In the genomic region with DNA sequence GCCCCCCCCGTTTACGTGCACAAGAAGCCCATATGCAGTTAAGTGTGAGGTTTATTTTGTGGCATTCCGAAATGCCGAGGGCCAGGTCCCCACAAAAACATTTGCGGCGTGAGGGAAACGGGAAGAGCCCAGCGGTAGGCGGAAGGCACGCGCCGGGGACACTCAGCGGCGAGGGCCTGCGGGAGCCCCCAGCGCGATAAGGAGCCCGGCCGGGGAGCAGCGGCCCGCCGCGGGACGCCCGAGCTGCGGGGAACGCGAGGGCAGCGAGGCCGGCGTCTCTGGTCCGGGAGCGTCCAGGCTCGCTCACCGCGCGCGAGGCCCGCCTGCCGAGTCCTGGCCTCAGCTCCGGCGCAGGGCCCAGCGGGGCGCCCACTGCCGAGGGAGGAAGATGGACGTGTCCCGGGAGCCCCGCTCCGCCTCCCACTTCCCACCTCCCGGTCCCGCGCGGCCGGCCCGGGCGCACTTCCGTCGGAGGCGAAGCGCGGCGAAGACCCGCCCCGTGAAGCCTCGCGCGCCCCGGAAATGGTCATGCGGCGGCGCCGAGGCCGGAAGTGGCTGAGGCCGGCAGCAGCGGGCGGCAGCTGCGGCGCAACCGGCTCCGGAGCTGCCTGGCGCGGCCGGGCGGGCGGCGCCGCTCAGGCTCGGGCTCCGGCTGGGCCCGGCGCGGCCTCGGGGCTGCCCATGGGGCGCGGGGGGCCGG, we compare ENCODE assay signal across 1 cellular context.
TF ChIP-seq lines count a peak whose summit lies in the region.

A gene with protein sequence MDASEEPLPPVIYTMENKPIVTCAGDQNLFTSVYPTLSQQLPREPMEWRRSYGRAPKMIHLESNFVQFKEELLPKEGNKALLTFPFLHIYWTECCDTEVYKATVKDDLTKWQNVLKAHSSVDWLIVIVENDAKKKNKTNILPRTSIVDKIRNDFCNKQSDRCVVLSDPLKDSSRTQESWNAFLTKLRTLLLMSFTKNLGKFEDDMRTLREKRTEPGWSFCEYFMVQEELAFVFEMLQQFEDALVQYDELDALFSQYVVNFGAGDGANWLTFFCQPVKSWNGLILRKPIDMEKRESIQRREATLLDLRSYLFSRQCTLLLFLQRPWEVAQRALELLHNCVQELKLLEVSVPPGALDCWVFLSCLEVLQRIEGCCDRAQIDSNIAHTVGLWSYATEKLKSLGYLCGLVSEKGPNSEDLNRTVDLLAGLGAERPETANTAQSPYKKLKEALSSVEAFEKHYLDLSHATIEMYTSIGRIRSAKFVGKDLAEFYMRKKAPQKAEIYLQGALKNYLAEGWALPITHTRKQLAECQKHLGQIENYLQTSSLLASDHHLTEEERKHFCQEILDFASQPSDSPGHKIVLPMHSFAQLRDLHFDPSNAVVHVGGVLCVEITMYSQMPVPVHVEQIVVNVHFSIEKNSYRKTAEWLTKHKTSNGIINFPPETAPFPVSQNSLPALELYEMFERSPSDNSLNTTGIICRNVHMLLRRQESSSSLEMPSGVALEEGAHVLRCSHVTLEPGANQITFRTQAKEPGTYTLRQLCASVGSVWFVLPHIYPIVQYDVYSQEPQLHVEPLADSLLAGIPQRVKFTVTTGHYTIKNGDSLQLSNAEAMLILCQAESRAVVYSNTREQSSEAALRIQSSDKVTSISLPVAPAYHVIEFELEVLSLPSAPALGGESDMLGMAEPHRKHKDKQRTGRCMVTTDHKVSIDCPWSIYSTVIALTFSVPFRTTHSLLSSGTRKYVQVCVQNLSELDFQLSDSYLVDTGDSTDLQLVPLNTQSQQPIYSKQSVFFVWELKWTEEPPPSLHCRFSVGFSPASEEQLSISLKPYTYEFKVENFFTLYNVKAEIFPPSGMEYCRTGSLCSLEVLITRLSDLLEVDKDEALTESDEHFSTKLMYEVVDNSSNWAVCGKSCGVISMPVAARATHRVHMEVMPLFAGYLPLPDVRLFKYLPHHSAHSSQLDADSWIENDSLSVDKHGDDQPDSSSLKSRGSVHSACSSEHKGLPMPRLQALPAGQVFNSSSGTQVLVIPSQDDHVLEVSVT (plus strand): TSS at position 536 of the 700 bp plus-strand sequence. CDS start 185 bp downstream, outside the sequence.

TF ChIP-seq in HepG2, 621 proteins besides CTCF, POLR2A, EP300 and RAD21 (continued from another document and continues in another):
- TF ChIP-seq ZNF652 (CRISPR knock-in tag; IDR thresholded peaks at IDR 0.05; ENCODE audit: borderline replicate concordance, low read depth) (no peak), BORCS8-MEF2B (CRISPR knock-in tag; IDR thresholded peaks at IDR 0.05) (no peak), ZNF33B (CRISPR knock-in tag; IDR thresholded peaks at IDR 0.05) (no peak), ARNTL (CRISPR knock-in tag; IDR thresholded peaks at IDR 0.05) (no peak), ZSCAN21 (CRISPR knock-in tag; IDR thresholded peaks at IDR 0.05; ENCODE audit: borderline replicate concordance) (no peak; the same call in 1 of the 2 replicates), NCOA1 (CRISPR knock-in tag; IDR thresholded peaks at IDR 0.05) (no peak), ZFAT (CRISPR knock-in tag; conservative IDR thresholded peaks at IDR 0.05) (no peak), ATF1 (CRISPR knock-in tag; IDR thresholded peaks at IDR 0.05) (peak; percentile 69), KAT7 (CRISPR knock-in tag; IDR thresholded peaks at IDR 0.05; ENCODE audit: borderline replicate concordance) (no peak), ATF7 (IDR thresholded peaks at IDR 0.05) (no peak), ATF7 (CRISPR knock-in tag; IDR thresholded peaks at IDR 0.05) (no peak), ERF (CRISPR knock-in tag; IDR thresholded peaks at IDR 0.05) (peak; percentile 12; the same call in 1 of the 2 replicates), ZNF766 (CRISPR knock-in tag; IDR thresholded peaks at IDR 0.05; ENCODE audit: borderline replicate concordance) (0 out of 2 replicates have a peak, but pooled peaks have one; percentile 28), ZNF772 (CRISPR knock-in tag; IDR thresholded peaks at IDR 0.05) (no peak; the same call in 1 of the 2 replicates), PRPF4 (IDR thresholded peaks at IDR 0.05; ENCODE audit: low read depth, low read length, poor library complexity, severe bottlenecking) (no peak), ZNF562 (CRISPR knock-in tag; IDR thresholded peaks at IDR 0.05; ENCODE audit: borderline replicate concordance) (no peak), ZSCAN25 (CRISPR knock-in tag; IDR thresholded peaks at IDR 0.05) (peak; percentile 53; the same call in 1 of the 2 replicates), ZNF547 (CRISPR knock-in tag; IDR thresholded peaks at IDR 0.05) (no peak; the same call in 1 of the 2 replicates), CAMTA2 (CRISPR knock-in tag; IDR thresholded peaks at IDR 0.05; ENCODE audit: borderline replicate concordance) (no peak), NAIF1 (CRISPR knock-in tag; IDR thresholded peaks at IDR 0.05; ENCODE audit: borderline replicate concordance) (no peak; the same call in 1 of the 2 replicates), NRL (CRISPR knock-in tag; IDR thresholded peaks at IDR 0.05; ENCODE audit: borderline replicate concordance) (peak; percentile 47; the same call in 1 of the 2 replicates), SP4 (CRISPR knock-in tag; IDR thresholded peaks at IDR 0.05) (peak; percentile 72), ZNF367 (CRISPR knock-in tag; IDR thresholded peaks at IDR 0.05; ENCODE audit: borderline replicate concordance) (no peak), SMC3 (IDR thresholded peaks at IDR 0.05; ENCODE audit: low read length) (no peak), ZNF660 (CRISPR knock-in tag; IDR thresholded peaks at IDR 0.05; ENCODE audit: borderline replicate concordance, low read depth) (no peak), ZC3H13 (CRISPR knock-in tag; IDR thresholded peaks at IDR 0.05) (peak; percentile 63; the same call in 1 of the 2 replicates), MAF1 (CRISPR knock-in tag; IDR thresholded peaks at IDR 0.05; ENCODE audit: borderline replicate concordance) (peak; percentile 29; the same call in 1 of the 2 replicates), FOXO1 (CRISPR knock-in tag; IDR thresholded peaks at IDR 0.05) (0 out of 2 replicates have a peak, but pooled peaks have one; percentile 62), DR1 (CRISPR knock-in tag; IDR thresholded peaks at IDR 0.05) (no peak), ZMAT3 (CRISPR knock-in tag; conservative IDR thresholded peaks at IDR 0.05) (no peak)
- TF ChIP-seq, protein P1, sequence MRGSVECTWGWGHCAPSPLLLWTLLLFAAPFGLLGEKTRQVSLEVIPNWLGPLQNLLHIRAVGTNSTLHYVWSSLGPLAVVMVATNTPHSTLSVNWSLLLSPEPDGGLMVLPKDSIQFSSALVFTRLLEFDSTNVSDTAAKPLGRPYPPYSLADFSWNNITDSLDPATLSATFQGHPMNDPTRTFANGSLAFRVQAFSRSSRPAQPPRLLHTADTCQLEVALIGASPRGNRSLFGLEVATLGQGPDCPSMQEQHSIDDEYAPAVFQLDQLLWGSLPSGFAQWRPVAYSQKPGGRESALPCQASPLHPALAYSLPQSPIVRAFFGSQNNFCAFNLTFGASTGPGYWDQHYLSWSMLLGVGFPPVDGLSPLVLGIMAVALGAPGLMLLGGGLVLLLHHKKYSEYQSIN (CRISPR knock-in tag; IDR thresholded peaks at IDR 0.05; ENCODE audit: borderline replicate concordance) = no peak
- TF ChIP-seq, protein P2, sequence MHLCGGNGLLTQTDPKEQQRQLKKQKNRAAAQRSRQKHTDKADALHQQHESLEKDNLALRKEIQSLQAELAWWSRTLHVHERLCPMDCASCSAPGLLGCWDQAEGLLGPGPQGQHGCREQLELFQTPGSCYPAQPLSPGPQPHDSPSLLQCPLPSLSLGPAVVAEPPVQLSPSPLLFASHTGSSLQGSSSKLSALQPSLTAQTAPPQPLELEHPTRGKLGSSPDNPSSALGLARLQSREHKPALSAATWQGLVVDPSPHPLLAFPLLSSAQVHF (CRISPR knock-in tag; IDR thresholded peaks at IDR 0.05) = peak; percentile 43; the same call in 1 of the 2 replicates
- TF ChIP-seq, protein P3, sequence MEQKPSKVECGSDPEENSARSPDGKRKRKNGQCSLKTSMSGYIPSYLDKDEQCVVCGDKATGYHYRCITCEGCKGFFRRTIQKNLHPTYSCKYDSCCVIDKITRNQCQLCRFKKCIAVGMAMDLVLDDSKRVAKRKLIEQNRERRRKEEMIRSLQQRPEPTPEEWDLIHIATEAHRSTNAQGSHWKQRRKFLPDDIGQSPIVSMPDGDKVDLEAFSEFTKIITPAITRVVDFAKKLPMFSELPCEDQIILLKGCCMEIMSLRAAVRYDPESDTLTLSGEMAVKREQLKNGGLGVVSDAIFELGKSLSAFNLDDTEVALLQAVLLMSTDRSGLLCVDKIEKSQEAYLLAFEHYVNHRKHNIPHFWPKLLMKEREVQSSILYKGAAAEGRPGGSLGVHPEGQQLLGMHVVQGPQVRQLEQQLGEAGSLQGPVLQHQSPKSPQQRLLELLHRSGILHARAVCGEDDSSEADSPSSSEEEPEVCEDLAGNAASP (CRISPR knock-in tag; IDR thresholded peaks at IDR 0.05; ENCODE audit: borderline replicate concordance) = peak; percentile 43; the same call in 1 of the 2 replicates
- TF ChIP-seq, protein P4, sequence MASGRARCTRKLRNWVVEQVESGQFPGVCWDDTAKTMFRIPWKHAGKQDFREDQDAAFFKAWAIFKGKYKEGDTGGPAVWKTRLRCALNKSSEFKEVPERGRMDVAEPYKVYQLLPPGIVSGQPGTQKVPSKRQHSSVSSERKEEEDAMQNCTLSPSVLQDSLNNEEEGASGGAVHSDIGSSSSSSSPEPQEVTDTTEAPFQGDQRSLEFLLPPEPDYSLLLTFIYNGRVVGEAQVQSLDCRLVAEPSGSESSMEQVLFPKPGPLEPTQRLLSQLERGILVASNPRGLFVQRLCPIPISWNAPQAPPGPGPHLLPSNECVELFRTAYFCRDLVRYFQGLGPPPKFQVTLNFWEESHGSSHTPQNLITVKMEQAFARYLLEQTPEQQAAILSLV (CRISPR knock-in tag; IDR thresholded peaks at IDR 0.05; ENCODE audit: borderline replicate concordance) = no peak
- TF ChIP-seq, protein P5, sequence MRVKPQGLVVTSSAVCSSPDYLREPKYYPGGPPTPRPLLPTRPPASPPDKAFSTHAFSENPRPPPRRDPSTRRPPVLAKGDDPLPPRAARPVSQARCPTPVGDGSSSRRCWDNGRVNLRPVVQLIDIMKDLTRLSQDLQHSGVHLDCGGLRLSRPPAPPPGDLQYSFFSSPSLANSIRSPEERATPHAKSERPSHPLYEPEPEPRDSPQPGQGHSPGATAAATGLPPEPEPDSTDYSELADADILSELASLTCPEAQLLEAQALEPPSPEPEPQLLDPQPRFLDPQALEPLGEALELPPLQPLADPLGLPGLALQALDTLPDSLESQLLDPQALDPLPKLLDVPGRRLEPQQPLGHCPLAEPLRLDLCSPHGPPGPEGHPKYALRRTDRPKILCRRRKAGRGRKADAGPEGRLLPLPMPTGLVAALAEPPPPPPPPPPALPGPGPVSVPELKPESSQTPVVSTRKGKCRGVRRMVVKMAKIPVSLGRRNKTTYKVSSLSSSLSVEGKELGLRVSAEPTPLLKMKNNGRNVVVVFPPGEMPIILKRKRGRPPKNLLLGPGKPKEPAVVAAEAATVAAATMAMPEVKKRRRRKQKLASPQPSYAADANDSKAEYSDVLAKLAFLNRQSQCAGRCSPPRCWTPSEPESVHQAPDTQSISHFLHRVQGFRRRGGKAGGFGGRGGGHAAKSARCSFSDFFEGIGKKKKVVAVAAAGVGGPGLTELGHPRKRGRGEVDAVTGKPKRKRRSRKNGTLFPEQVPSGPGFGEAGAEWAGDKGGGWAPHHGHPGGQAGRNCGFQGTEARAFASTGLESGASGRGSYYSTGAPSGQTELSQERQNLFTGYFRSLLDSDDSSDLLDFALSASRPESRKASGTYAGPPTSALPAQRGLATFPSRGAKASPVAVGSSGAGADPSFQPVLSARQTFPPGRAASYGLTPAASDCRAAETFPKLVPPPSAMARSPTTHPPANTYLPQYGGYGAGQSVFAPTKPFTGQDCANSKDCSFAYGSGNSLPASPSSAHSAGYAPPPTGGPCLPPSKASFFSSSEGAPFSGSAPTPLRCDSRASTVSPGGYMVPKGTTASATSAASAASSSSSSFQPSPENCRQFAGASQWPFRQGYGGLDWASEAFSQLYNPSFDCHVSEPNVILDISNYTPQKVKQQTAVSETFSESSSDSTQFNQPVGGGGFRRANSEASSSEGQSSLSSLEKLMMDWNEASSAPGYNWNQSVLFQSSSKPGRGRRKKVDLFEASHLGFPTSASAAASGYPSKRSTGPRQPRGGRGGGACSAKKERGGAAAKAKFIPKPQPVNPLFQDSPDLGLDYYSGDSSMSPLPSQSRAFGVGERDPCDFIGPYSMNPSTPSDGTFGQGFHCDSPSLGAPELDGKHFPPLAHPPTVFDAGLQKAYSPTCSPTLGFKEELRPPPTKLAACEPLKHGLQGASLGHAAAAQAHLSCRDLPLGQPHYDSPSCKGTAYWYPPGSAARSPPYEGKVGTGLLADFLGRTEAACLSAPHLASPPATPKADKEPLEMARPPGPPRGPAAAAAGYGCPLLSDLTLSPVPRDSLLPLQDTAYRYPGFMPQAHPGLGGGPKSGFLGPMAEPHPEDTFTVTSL (CRISPR knock-in tag; IDR thresholded peaks at IDR 0.05; ENCODE audit: borderline replicate concordance) = no peak
- TF ChIP-seq, protein P6, sequence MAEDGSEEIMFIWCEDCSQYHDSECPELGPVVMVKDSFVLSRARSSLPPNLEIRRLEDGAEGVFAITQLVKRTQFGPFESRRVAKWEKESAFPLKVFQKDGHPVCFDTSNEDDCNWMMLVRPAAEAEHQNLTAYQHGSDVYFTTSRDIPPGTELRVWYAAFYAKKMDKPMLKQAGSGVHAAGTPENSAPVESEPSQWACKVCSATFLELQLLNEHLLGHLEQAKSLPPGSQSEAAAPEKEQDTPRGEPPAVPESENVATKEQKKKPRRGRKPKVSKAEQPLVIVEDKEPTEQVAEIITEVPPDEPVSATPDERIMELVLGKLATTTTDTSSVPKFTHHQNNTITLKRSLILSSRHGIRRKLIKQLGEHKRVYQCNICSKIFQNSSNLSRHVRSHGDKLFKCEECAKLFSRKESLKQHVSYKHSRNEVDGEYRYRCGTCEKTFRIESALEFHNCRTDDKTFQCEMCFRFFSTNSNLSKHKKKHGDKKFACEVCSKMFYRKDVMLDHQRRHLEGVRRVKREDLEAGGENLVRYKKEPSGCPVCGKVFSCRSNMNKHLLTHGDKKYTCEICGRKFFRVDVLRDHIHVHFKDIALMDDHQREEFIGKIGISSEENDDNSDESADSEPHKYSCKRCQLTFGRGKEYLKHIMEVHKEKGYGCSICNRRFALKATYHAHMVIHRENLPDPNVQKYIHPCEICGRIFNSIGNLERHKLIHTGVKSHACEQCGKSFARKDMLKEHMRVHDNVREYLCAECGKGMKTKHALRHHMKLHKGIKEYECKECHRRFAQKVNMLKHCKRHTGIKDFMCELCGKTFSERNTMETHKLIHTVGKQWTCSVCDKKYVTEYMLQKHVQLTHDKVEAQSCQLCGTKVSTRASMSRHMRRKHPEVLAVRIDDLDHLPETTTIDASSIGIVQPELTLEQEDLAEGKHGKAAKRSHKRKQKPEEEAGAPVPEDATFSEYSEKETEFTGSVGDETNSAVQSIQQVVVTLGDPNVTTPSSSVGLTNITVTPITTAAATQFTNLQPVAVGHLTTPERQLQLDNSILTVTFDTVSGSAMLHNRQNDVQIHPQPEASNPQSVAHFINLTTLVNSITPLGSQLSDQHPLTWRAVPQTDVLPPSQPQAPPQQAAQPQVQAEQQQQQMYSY (CRISPR knock-in tag; IDR thresholded peaks at IDR 0.05) = 0 out of 2 replicates have a peak, but pooled peaks have one; percentile 19
